ENCODE assay signal across 2 cellular contexts in the genomic region with DNA sequence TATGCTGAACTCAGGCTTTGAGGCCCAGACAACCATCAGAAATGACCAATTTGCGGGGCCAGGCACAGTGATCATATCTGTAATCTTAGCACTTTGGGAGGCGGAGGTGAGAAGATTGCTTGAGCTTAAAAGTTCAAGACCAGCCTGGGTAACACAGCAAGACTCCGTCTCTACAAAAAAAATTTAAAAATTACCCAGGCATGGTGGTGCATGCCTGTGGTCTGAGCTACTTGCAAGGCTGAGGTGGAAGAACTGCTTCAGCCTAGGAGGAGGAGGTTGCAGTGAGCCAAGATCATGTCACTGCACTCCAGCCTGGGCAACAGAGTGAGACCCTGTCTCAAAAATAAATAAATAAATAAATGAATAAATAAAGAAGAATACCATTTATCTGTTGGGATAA.
TF ChIP-seq lines count a peak whose summit lies in the region.

No MANE protein-coding gene starts in this region.

TF ChIP-seq in HEK293, 187 proteins besides CTCF, POLR2A, EP300 and RAD21:
- 0 out of 2 replicates have a peak, but pooled peaks have one; percentile 10 for TF ChIP-seq ZNF223 (tag by site-specific recombination; IDR thresholded peaks at IDR 0.05)
- TF ChIP-seq ZNF677 (tag by site-specific recombination; IDR thresholded peaks at IDR 0.05) = no peak
- TF ChIP-seq ZNF121 (tag by site-specific recombination; IDR thresholded peaks at IDR 0.05) = peak; percentile 71

TF ChIP-seq in K562, 482 proteins besides CTCF, POLR2A, EP300 and RAD21:
- TF ChIP-seq MYNN (IDR thresholded peaks at IDR 0.05) = no peak
- no peak for TF ChIP-seq MYNN (CRISPR knock-in tag; IDR thresholded peaks at IDR 0.05)
- 0 out of 4 replicates have a peak, but pooled peaks of 1 of the 2 experiments have one; percentile 20 for TF ChIP-seq TEAD1 (CRISPR knock-in tag; IDR thresholded peaks at IDR 0.05)
- peak; percentile 84 for TF ChIP-seq ZNF121 (CRISPR knock-in tag; conservative IDR thresholded peaks at IDR 0.05)
- TF ChIP-seq BCL6 (CRISPR knock-in tag; IDR thresholded peaks at IDR 0.05) = no peak
